Comparison of ENCODE assay signal across 14 cellular contexts in the genomic region with DNA sequence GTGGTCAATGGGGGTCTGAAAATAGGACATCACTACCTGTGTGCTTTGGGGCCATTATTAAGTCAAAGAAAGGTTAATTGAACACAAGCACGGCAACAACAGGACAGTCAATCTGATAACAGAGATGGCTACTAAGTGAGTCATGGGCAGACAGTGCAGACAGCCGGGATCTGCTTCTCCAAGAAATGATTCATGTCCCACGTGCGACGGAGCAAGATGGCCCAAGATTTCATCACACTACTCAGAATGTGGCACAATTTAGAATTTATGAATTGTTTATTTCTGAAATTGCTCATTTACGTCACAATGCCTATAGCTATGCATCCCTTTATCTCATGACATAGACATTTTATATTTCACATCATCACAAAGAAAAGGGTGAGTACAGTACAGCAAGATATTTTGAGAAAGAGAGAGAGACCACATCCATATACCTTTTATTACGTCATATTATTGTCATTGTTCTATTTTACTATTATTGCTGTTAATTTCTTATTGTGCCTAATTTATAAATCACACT.
DNase-seq lines count a peak whose midpoint lies in the region; ATAC-seq and TF ChIP-seq lines count a peak whose summit lies in the region.
"Had no signal": no experiment of that assay in that cellular context is flagged by ENCODE, and none has a peak within 500 bp of the region (broad histone marks: within the 10 kb centered on the region; RNA-seq: fewer than 3 reads in every experiment).

No MANE protein-coding gene starts in this region.

- peaks cover 47% of the 10 kb centered on the region for H3K4me1 ChIP-seq in adipocyte (ENCODE audit: control insufficient read depth, insufficient read depth, low read length)
- H3K4me1 ChIP-seq: colonic mucosa had no signal

- no peaks in the 10 kb centered on the region for H3K27me3 ChIP-seq in adipocyte (replicated peaks; ENCODE audit: control insufficient read depth, insufficient read depth, low read length)
- H3K27me3 ChIP-seq: colonic mucosa had no signal

- CTCF ChIA-PET in AG04449 (lab: Yijun Ruan, JAX) = no interaction called here

- peak; percentile 65 for DNase-seq in AG04449 (ENCODE audit: low read depth, low spot score)
- DNase-seq in HK-2 (ENCODE audit: unreplicated experiment) = peak; percentile 43
- peak; percentile 87 for DNase-seq in adipocyte (ENCODE audit: low read depth)
- DNase-seq in iris pigment epithelial cell (ENCODE audit: low read depth) = peak; percentile 97
- DNase-seq in NCI-H128 (lab: John Stamatoyannopoulos, UW; ENCODE audit: unreplicated experiment) = no peak
- DNase-seq in NCI-H510A treated with DMSO at 0.1 percent for 48 hours (lab: John Stamatoyannopoulos, UW) = no peak
- no peak for DNase-seq in RPMI8226
- DNase-seq: activated CD8-positive, alpha-beta memory T cell treated with anti-CD3 and anti-CD28 coated beads, Interleukin-2, amount 10 ng/mL, durations not matched to agents 7 days and 5 days; colonic mucosa; left colon; stimulated activated CD4-positive, alpha-beta T cell treated with anti-CD3 and anti-CD28 coated beads, Interleukin-12 subunit alpha, Interleukin-12 subunit beta, amount 100 ng/mL, for 4 hours had no signal

- H3K9ac ChIP-seq in adipocyte (ENCODE audit: low read length) = peak overlapping the region; percentile 69
- H3K9ac ChIP-seq: KMS-11 had no signal

- TF ChIP-seq CTCF in AG04449 (IDR thresholded peaks at IDR 0.05; ENCODE audit: insufficient read depth, low read length, missing control alignments) = no peak

- H3K36me3 ChIP-seq in adipocyte (ENCODE audit: control insufficient read depth, insufficient read depth, low read length, severe bottlenecking) = no peaks in the 10 kb centered on the region
- H3K36me3 ChIP-seq: colonic mucosa had no signal

- H3K4me3 ChIP-seq in AG04449 (ENCODE audit: low read depth, low read length) (no peak overlapping the region), adipocyte (ENCODE audit: low read length) (peak overlapping the region; percentile 44)
- H3K4me3 ChIP-seq: colonic mucosa had no signal

- no peak for ATAC-seq in GM21390 (IDR thresholded peaks at IDR 0.05; ENCODE audit: unreplicated experiment)
- ATAC-seq: activated CD8-positive, alpha-beta memory T cell treated with anti-CD3 and anti-CD28 coated beads, Interleukin-2, amount 10 ng/mL, durations not matched to agents 7 days and 5 days; left colon; Panc1 had no signal

- POLR2A ChIA-PET in AG04449 (lab: Yijun Ruan, JAX) = no interaction called here

- no peaks in the 10 kb centered on the region for H3K9me3 ChIP-seq in adipocyte (ENCODE audit: control insufficient read depth, low read length)
- H3K9me3 ChIP-seq: colonic mucosa had no signal

Comparison
In these comparisons a context has a peak if more than half of its experiments do, and no peak if none do; other contexts are left out.
1. DNase-seq: peak in AG04449 (single experiment), HK-2 (single experiment), adipocyte (single experiment) and iris pigment epithelial cell (single experiment); none in NCI-H128 (single experiment), NCI-H510A treated with DMSO at 0.1 percent for 48 hours (single experiment) and RPMI8226 (single experiment).